1 cellular context compared by ENCODE assay signal in genomic region chr19:45069056-45069455, GRCh38.
TF ChIP-seq lines count a peak whose summit lies in the region.

No MANE protein-coding gene starts in this region.

TF ChIP-seq in IMR-90, 13 proteins besides CTCF, POLR2A, EP300 and RAD21:
- no peak for TF ChIP-seq NFE2L2 (IDR thresholded peaks at IDR 0.05; ENCODE audit: low read depth, low read length)
- TF ChIP-seq CHD1 (IDR thresholded peaks at IDR 0.05; ENCODE audit: low read depth, low read length) = no peak
- no peak for TF ChIP-seq MXI1 (IDR thresholded peaks at IDR 0.05; ENCODE audit: borderline replicate concordance, low read depth, low read length)
- TF ChIP-seq MAFK (IDR thresholded peaks at IDR 0.05; ENCODE audit: low read depth, low read length) = no peak
- no peak for TF ChIP-seq MAZ (IDR thresholded peaks at IDR 0.05; ENCODE audit: borderline replicate concordance, low read depth, low read length)
- TF ChIP-seq FOS (IDR thresholded peaks at IDR 0.05; ENCODE audit: low read depth, low read length) = no peak
- no peak for TF ChIP-seq RFX5 (IDR thresholded peaks at IDR 0.05; ENCODE audit: low read depth, low read length)
- no peak for TF ChIP-seq SMC3 (IDR thresholded peaks at IDR 0.05; ENCODE audit: low read depth, low read length)
- TF ChIP-seq ELK1 (IDR thresholded peaks at IDR 0.05; ENCODE audit: borderline replicate concordance, low read depth, low read length) = no peak
- no peak for TF ChIP-seq USF2 (IDR thresholded peaks at IDR 0.05; ENCODE audit: low read depth, low read length)
- TF ChIP-seq CEBPB (IDR thresholded peaks at IDR 0.05; ENCODE audit: low read depth, low read length) = no peak
